8 cellular contexts compared by ENCODE assay signal in genomic region chr12:43776498-43776897, GRCh38. TPM values are rescaled to one million over a fixed set of nuclear protein-coding genes. Genes with fewer than 3 reads are reported as not detected.
A peak's percentile ranks its signal among the peaks of the same experiment; 100 is the strongest.
DNase-seq lines count a peak whose midpoint lies in the region; ATAC-seq and TF ChIP-seq lines count a peak whose summit lies in the region.

No MANE protein-coding gene starts in this region.

- H3K36me3 ChIP-seq in mammary epithelial cell (ENCODE audit: insufficient read depth, low read length) = peaks cover 15% of the 10 kb centered on the region
- H3K36me3 ChIP-seq in osteoblast (ENCODE audit: insufficient read depth, low read length) = peaks cover 58% of the 10 kb centered on the region

- H3K27me3 ChIP-seq in mammary epithelial cell (ENCODE audit: insufficient read depth, low read length) (no peaks in the 10 kb centered on the region), osteoblast (ENCODE audit: insufficient read depth, low read length) (no peaks in the 10 kb centered on the region)

- WGBS in mammary epithelial cell (ENCODE audit: low coverage, missing lambda C conversion rate) = 25% methylated on average over 3 of the region's 3 CpGs

- H3K4me2 ChIP-seq in mammary epithelial cell (ENCODE audit: insufficient read depth, low read depth, low read length) (no peak overlapping the region), osteoblast (ENCODE audit: insufficient read depth, low read length) (no peak overlapping the region)

- intact Hi-C loops in mammary epithelial cell (cut with micrococcal nuclease) = loop anchor here (1.0 kb wide), 1 partner anchor 106 kb away; no protein-coding TSS in a partner anchor

- no peak for TF ChIP-seq POLR2A in NB4 (IDR thresholded peaks at IDR 0.05; ENCODE audit: extremely low read depth, insufficient read length)

- BruUV-seq in mammary epithelial cell (replicated peaks; lab: Mats Ljungman, UMichigan) = no TSS peak

- H3K4me1 ChIP-seq in mammary epithelial cell (ENCODE audit: insufficient read depth, low read length) (no peaks in the 10 kb centered on the region), osteoblast (ENCODE audit: insufficient read depth, low read length) (no peaks in the 10 kb centered on the region)

- dilution Hi-C loops in mammary epithelial cell (cut with HindIII; ENCODE audit: low sequenced_read_pairs) = no loop called here

- H3K9me3 ChIP-seq in mammary epithelial cell (replicated peaks; ENCODE audit: insufficient read depth, low read length) = no peaks in the 10 kb centered on the region
- no peaks in the 10 kb centered on the region for H3K9me3 ChIP-seq in osteoblast (ENCODE audit: low read depth, low read length)

- TF ChIP-seq CTCF in NB4 (IDR thresholded peaks at IDR 0.05; ENCODE audit: low read depth, low read length) = peak; percentile 54
- peak; percentile 55 to 62 for TF ChIP-seq CTCF in mammary epithelial cell (conservative IDR thresholded peaks at IDR 0.05 in 1 of 2, IDR thresholded peaks at IDR 0.05 in 1 of 2; ENCODE audit: extremely low read depth in 1 of 2, insufficient read depth in 1 of 2, low read depth in 1 of 2, low read length in 2 of 2)
- TF ChIP-seq CTCF in osteoblast (IDR thresholded peaks at IDR 0.05; ENCODE audit: extremely low read depth, low read depth, low read length) = peak; percentile 43

- ATAC-seq in GM21528 (IDR thresholded peaks at IDR 0.05; ENCODE audit: low FRiP score, unreplicated experiment) = no peak

- H2AFZ ChIP-seq in mammary epithelial cell (ENCODE audit: low read depth, low read length) (no peak overlapping the region), osteoblast (ENCODE audit: low read length) (no peak overlapping the region)

- no peaks in the 10 kb centered on the region for H4K20me1 ChIP-seq in mammary epithelial cell (ENCODE audit: insufficient read depth, low read length)
- no peaks in the 10 kb centered on the region for H4K20me1 ChIP-seq in osteoblast (ENCODE audit: insufficient read depth, low read length)

- no peak overlapping the region for H3K9ac ChIP-seq in mammary epithelial cell (ENCODE audit: insufficient read depth, low read length)

- H3K27ac ChIP-seq in mammary epithelial cell (ENCODE audit: insufficient read depth, low read depth, low read length) (no peak overlapping the region), osteoblast (ENCODE audit: low read depth, low read length) (no peak overlapping the region)

- in situ Hi-C loops in mammary epithelial cell (cut with MboI; ENCODE audit: low sequenced_read_pairs in 2 of 2) = loop anchor here in 1 of 2 donors (10.0 kb wide), 1 partner anchor 108 kb away; no protein-coding TSS in a partner anchor

- DNase-seq in A172 (ENCODE audit: low spot score) = peak; percentile 10
- DNase-seq in ELR (ENCODE audit: low read depth) = peak; percentile 56
- DNase-seq in NB4 (ENCODE audit: low read depth) = peak; percentile 46
- peak; percentile 13 for DNase-seq in mammary epithelial cell
- no peak for DNase-seq in osteoblast (ENCODE audit: insufficient read length, low spot score, missing footprints)
- no peak for DNase-seq in NCI-H187 treated with DMSO at 0.1 percent for 48 hours (lab: John Stamatoyannopoulos, UW)
- DNase-seq in activated CD8-positive, alpha-beta memory T cell treated with anti-CD3 and anti-CD28 coated beads for 24 hours = no peak

- H3K4me3 ChIP-seq in NB4 (ENCODE audit: low read depth, low read length) (no peak overlapping the region), mammary epithelial cell (replicated peaks in 1 of 3; ENCODE audit: insufficient read depth in 1 of 3, low read depth in 2 of 3, low read length in 3 of 3) (no peak overlapping the region), osteoblast (ENCODE audit: insufficient read depth, low read length) (no peak overlapping the region)

- CTCF ChIA-PET in mammary epithelial cell (lab: Charles Lee; ENCODE audit: low non-redundant PET) = interaction anchor here (1.0 kb wide), 1 partner anchor 106 kb away, joined by 6 read pairs; no protein-coding TSS in a partner anchor

- H3K79me2 ChIP-seq in mammary epithelial cell (ENCODE audit: insufficient read depth, low read length) (no peaks in the 10 kb centered on the region), osteoblast (ENCODE audit: insufficient read depth, low read length) (no peaks in the 10 kb centered on the region)

RNA-seq across cellular contexts. Expression of gene IRAK4, which starts 17.7 kb away (rescaled TPM):
- 13.9 and 16.8 TPM in 2 replicates for total RNA-seq in A172 (2014; rRNA removed; shearing (Covaris generic))
- total RNA-seq in mammary epithelial cell (10 to 100 TPM; 15.8 to 18.7 TPM), osteoblast (27.9 and 38.9 TPM in 2 replicates)
- polyA plus RNA-seq in mammary epithelial cell = 8.9 TPM
- 2.6 TPM for polyA minus RNA-seq in mammary epithelial cell

RNA-seq across cellular contexts. Expression of gene PUS7L, which starts 17.9 kb away (rescaled TPM):
- total RNA-seq in A172 (2014; rRNA removed; shearing (Covaris generic)) = 17.2 and 24.7 TPM in 2 replicates
- 10 to 100 TPM; 18.7 to 20.0 TPM for total RNA-seq in mammary epithelial cell
- 4.9 TPM for polyA plus RNA-seq in mammary epithelial cell
- 19.9 TPM for polyA minus RNA-seq in mammary epithelial cell
- total RNA-seq in osteoblast = 18.9 and 20.6 TPM in 2 replicates

RNA-seq across cellular contexts. Expression of gene TWF1, which starts 29.6 kb away (rescaled TPM):
- total RNA-seq in A172 (2014; rRNA removed; shearing (Covaris generic)) = 162 and 201 TPM in 2 replicates
- total RNA-seq in mammary epithelial cell (100 to 1,000 TPM; 170 to 187 TPM), osteoblast (180 and 219 TPM in 2 replicates)
- polyA plus RNA-seq in mammary epithelial cell = 71.5 TPM
- polyA minus RNA-seq in mammary epithelial cell = 46.4 TPM

RNA-seq across cellular contexts. Expression of gene TMEM117, which starts 59.4 kb away (rescaled TPM):
- 9.1 and 12.2 TPM in 2 replicates for total RNA-seq in A172 (2014; rRNA removed; shearing (Covaris generic))
- total RNA-seq in mammary epithelial cell (10 to 100 TPM; 20.8 to 26.5 TPM), osteoblast (20.6 and 22.4 TPM in 2 replicates)
- polyA plus RNA-seq in mammary epithelial cell = 7.3 TPM
- not detected for polyA minus RNA-seq in mammary epithelial cell

Comparison
In these comparisons a context has a peak if more than half of its experiments do, and no peak if none do; other contexts are left out.
1. DNase-seq: peak in A172 (single experiment), ELR (single experiment), NB4 (single experiment) and mammary epithelial cell (single experiment); none in osteoblast (single experiment), NCI-H187 treated with DMSO at 0.1 percent for 48 hours (single experiment) and activated CD8-positive, alpha-beta memory T cell treated with anti-CD3 and anti-CD28 coated beads for 24 hours (single experiment).
2. Peak in every context shown above with its lines, with median percentiles within 50 percentile points of each other: CTCF ChIP-seq.